Comparison of ENCODE assay signal across 1 cellular context in the genomic region with DNA sequence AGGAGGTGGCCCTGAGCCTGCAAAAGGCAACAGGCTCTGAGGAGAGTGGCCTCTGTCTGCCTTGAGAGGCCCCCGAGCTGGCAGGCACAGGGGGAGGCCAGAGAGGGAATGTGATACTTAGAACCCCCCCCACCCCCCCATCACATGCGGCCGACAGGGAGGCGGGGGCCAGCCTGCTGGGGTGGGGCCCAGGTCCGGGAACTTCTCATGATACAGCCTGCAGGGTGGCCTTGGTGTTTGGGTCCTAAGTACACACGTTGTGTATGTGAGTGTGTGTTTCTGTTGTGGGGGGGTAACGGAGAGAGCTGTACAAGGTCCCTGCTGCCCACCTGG.
TF ChIP-seq lines count a peak whose summit lies in the region.

No MANE protein-coding gene starts in this region.

TF ChIP-seq in GM12878, 131 proteins besides CTCF, POLR2A, EP300 and RAD21:
- TF ChIP-seq SMAD5 (IDR thresholded peaks at IDR 0.05; ENCODE audit: low read depth) (no peak), SMARCA5 (IDR thresholded peaks at IDR 0.05) (0 out of 2 replicates have a peak, but pooled peaks have one; percentile 2), TARDBP (IDR thresholded peaks at IDR 0.05; ENCODE audit: borderline replicate concordance) (0 out of 2 replicates have a peak, but pooled peaks have one; percentile 9)
TF ChIP-seq in GM12878: peak in this region for 2.
